In genomic region chr16:49875812-49876715, GRCh38 we compare ENCODE assay signal across 13 cellular contexts. TPM values are rescaled to one million over a fixed set of nuclear protein-coding genes. Genes with fewer than 3 reads are reported as not detected.
DNase-seq lines count a peak whose midpoint lies in the region; ATAC-seq, FAIRE-seq and TF ChIP-seq lines count a peak whose summit lies in the region.
"Had no signal": no experiment of that assay in that cellular context is flagged by ENCODE, and none has a peak within 500 bp of the region (broad histone marks: within the 10 kb centered on the region; RNA-seq: fewer than 3 reads in every experiment).

No MANE protein-coding gene starts in this region.

- H3K9ac ChIP-seq in HUES6 (ENCODE audit: low read length) (peak overlapping the region; percentile 25), endothelial cell of umbilical vein (replicated peaks; ENCODE audit: extremely low read depth, insufficient read depth, low read length) (no peak overlapping the region)

- intact Hi-C loops in endothelial cell of umbilical vein (cut with micrococcal nuclease) = loop anchor here (1.0 to 5.0 kb wide), 6 partner anchors 19 to 468 kb away; partner anchors contain the start of gene ZNF423

- TF ChIP-seq POLR2A in endothelial cell of umbilical vein (IDR thresholded peaks at IDR 0.05; ENCODE audit: low read depth, low read length) = no peak

- H3K27ac ChIP-seq in HUES6 (ENCODE audit: low read depth, low read length) (no peak overlapping the region; the same call in 1 of the 2 replicates), endothelial cell of umbilical vein (ENCODE audit: insufficient read depth, low read depth, low read length) (no peak overlapping the region), mesodermal cell (ENCODE audit: low read depth, low read length, severe bottlenecking) (no peak overlapping the region), thoracic aorta (no peak overlapping the region)
- H3K27ac ChIP-seq: epithelial cell of prostate, Peyer's patch had no signal

- H3K4me3 ChIP-seq in HUES6 (ENCODE audit: low read depth, low read length) (peak overlapping the region; percentile 54), endothelial cell of umbilical vein (replicated peaks in 1 of 3; ENCODE audit: insufficient read depth in 1 of 3, low read depth in 1 of 3, low read length in 3 of 3) (no peak overlapping the region), mesodermal cell (ENCODE audit: extremely low read depth, insufficient read depth, low read length, poor library complexity, severe bottlenecking) (peak overlapping the region; percentile 26), thoracic aorta (peak overlapping the region; percentile 64)

- H4K20me1 ChIP-seq in endothelial cell of umbilical vein (replicated peaks; ENCODE audit: control insufficient read depth, extremely low read depth, insufficient read depth, low read length) = no peaks in the 10 kb centered on the region

- H2AFZ ChIP-seq in endothelial cell of umbilical vein (ENCODE audit: low read depth, low read length) = peak overlapping the region; percentile 51

- no peak for ATAC-seq in thoracic aorta (ENCODE audit: insufficient number of reproducible peaks, low FRiP score, low read depth)
- no peak for ATAC-seq in HG02763 (IDR thresholded peaks at IDR 0.05; ENCODE audit: unreplicated experiment)

- H3K36me3 ChIP-seq in HUES6 (ENCODE audit: control insufficient read depth, insufficient read depth, low read length) = no peaks in the 10 kb centered on the region
- H3K36me3 ChIP-seq in endothelial cell of umbilical vein (ENCODE audit: control insufficient read depth in 2 of 2, extremely low read depth in 1 of 2, insufficient read depth in 2 of 2, low read length in 2 of 2) = no peaks in the 10 kb centered on the region
- no peaks in the 10 kb centered on the region for H3K36me3 ChIP-seq in mesodermal cell (ENCODE audit: control insufficient read depth, insufficient read depth, low read length)
- no peaks in the 10 kb centered on the region for H3K36me3 ChIP-seq in thoracic aorta
- H3K36me3 ChIP-seq: Peyer's patch had no signal

- H3K4me1 ChIP-seq in HUES6 (ENCODE audit: control insufficient read depth, insufficient read depth, low read length) = peaks cover 14% of the 10 kb centered on the region
- H3K4me1 ChIP-seq in endothelial cell of umbilical vein (ENCODE audit: control insufficient read depth, extremely low read depth, insufficient read depth, low read length) = no peaks in the 10 kb centered on the region
- peaks cover 3% of the 10 kb centered on the region for H3K4me1 ChIP-seq in mesodermal cell (ENCODE audit: control insufficient read depth, insufficient read depth, low read length, poor library complexity, severe bottlenecking)
- H3K4me1 ChIP-seq in thoracic aorta (ENCODE audit: control insufficient read depth in 1 of 2, low read depth in 2 of 2) = peaks cover 3 to 11% of the 10 kb centered on the region in 2 donors

- H3K27me3 ChIP-seq in HUES6 (ENCODE audit: control insufficient read depth, insufficient read depth, low read length) = peaks cover 4% of the 10 kb centered on the region; the same call in 1 of the 2 replicates
- H3K27me3 ChIP-seq in endothelial cell of umbilical vein (ENCODE audit: control insufficient read depth in 2 of 2, insufficient read depth in 2 of 2, low read length in 2 of 2) = peaks cover 4 to 8% of the 10 kb centered on the region in 2 experiments
- H3K27me3 ChIP-seq in thoracic aorta (replicated peaks; ENCODE audit: insufficient read depth) = no peaks in the 10 kb centered on the region
- H3K27me3 ChIP-seq: Peyer's patch had no signal

- no peak for DNase-seq in endothelial cell of umbilical vein (ENCODE audit: low read depth, low spot score)
- no peak for DNase-seq in thoracic aorta (ENCODE audit: low spot score)
- no peak for DNase-seq in foreskin melanocyte
- no peak for DNase-seq in activated T-cell treated with anti-CD3 and anti-CD28 coated beads, Interleukin-2, amount 50 U/mL, for 1 hour
- no peak for DNase-seq in D341Med (ENCODE audit: low spot score)
- DNase-seq: COR-L47, HFFc6 had no signal

- TF ChIP-seq CTCF in endothelial cell of umbilical vein (IDR thresholded peaks at IDR 0.05; ENCODE audit: extremely low read depth in 1 of 2, insufficient read depth in 1 of 2, low read depth in 1 of 2, low read length in 2 of 2) = no peak
- no peak for TF ChIP-seq CTCF in thoracic aorta (IDR thresholded peaks at IDR 0.05)

- no peak overlapping the region for H3K4me2 ChIP-seq in endothelial cell of umbilical vein (ENCODE audit: insufficient read depth, low read length)

- dilution Hi-C loops in endothelial cell of umbilical vein (cut with MboI; ENCODE audit: extremely low pct_ligation_motif_present, low sequenced_read_pairs) = no loop called here

- no peak for FAIRE-seq in endothelial cell of umbilical vein (lab: Jason Lieb, UNC)
- FAIRE-seq: TTC549 had no signal

- H3K9me3 ChIP-seq in HUES6 (ENCODE audit: control insufficient read depth, insufficient read depth, low read depth, low read length) = no peaks in the 10 kb centered on the region
- no peaks in the 10 kb centered on the region for H3K9me3 ChIP-seq in endothelial cell of umbilical vein (replicated peaks; ENCODE audit: control insufficient read depth, insufficient read depth, low read length)
- no peaks in the 10 kb centered on the region for H3K9me3 ChIP-seq in mesodermal cell (ENCODE audit: control insufficient read depth, low read length)
- no peaks in the 10 kb centered on the region for H3K9me3 ChIP-seq in thoracic aorta
- H3K9me3 ChIP-seq: Peyer's patch had no signal

- no TSS peak for BruUV-seq in endothelial cell of umbilical vein (replicated peaks; lab: Mats Ljungman, UMichigan)

- CTCF ChIA-PET in endothelial cell of umbilical vein (lab: Charles Lee) = interaction anchor here (1.1 to 3.1 kb wide), 26 partner anchors 9 to 468 kb away, joined by 3 to 44 read pairs (median 5); partner anchors contain the start of gene ZNF423

- no peaks in the 10 kb centered on the region for H3K79me2 ChIP-seq in endothelial cell of umbilical vein (ENCODE audit: control insufficient read depth, insufficient read depth, low read length)

- POLR2A ChIA-PET in endothelial cell of umbilical vein (lab: Charles Lee) = no interaction called here

- WGBS in mesodermal cell (ENCODE audit: insufficient coverage in 2 of 2), 2 experiments = 6 to 7% methylated on average over 10 to 22 of the region's 45 CpGs

- H3K9me1 ChIP-seq in endothelial cell of umbilical vein (replicated peaks; ENCODE audit: control insufficient read depth, extremely low read depth, insufficient read depth, low read length) = no peaks in the 10 kb centered on the region

TF ChIP-seq in endothelial cell of umbilical vein, 7 proteins besides CTCF, POLR2A, EP300 and RAD21:
- TF ChIP-seq POLR2AphosphoS5 (IDR thresholded peaks at IDR 0.05; ENCODE audit: insufficient read depth, low read depth, low read length) (no peak), JUN (IDR thresholded peaks at IDR 0.05; ENCODE audit: borderline replicate concordance, insufficient read depth, insufficient read length, low read depth) (no peak), FOS (IDR thresholded peaks at IDR 0.05; ENCODE audit: borderline replicate concordance, insufficient read depth, low read length) (no peak), MAX (IDR thresholded peaks at IDR 0.05; ENCODE audit: insufficient read depth, insufficient read length) (no peak), MYC (IDR thresholded peaks at IDR 0.05; ENCODE audit: low read depth, low read length) (no peak), EZH2 (IDR thresholded peaks at IDR 0.05; ENCODE audit: borderline replicate concordance, low read depth, low read length, severe bottlenecking) (no peak), GATA2 (IDR thresholded peaks at IDR 0.05; ENCODE audit: insufficient read depth, insufficient read length, low read depth, low read length) (no peak)

RNA-seq across cellular contexts. Expression of gene ZNF423, which starts 20.2 kb away (rescaled TPM):
- total RNA-seq in endothelial cell of umbilical vein (3.2 and 8.1 TPM in 2 replicates), thoracic aorta (10 to 100 TPM; 16.2 to 22.9 TPM)
- polyA plus RNA-seq in endothelial cell of umbilical vein = 2.2 and 2.3 TPM in 2 replicates
- polyA plus RNA-seq in endothelial cell of umbilical vein (2011; cell fraction: cytosol; rRNA removed) = 2.8 and 3.1 TPM in 2 replicates
- polyA plus RNA-seq in endothelial cell of umbilical vein (2011; cell fraction: nucleus; rRNA removed) = 3.6 and 4.9 TPM in 2 replicates
- polyA plus RNA-seq in endothelial cell of umbilical vein (2012) = 3.7 and 7.0 TPM in 2 replicates
- 6.1 and 6.5 TPM in 2 replicates for polyA minus RNA-seq in endothelial cell of umbilical vein
- polyA minus RNA-seq in endothelial cell of umbilical vein (2011; cell fraction: cytosol; rRNA and poly(A)+ RNA removed) = not detected
- polyA minus RNA-seq in endothelial cell of umbilical vein (2011; cell fraction: nucleus; rRNA and poly(A)+ RNA removed) = 5.2 and 7.6 TPM in 2 replicates
- polyA plus RNA-seq in mesodermal cell (2013, experiment 1 of 2) = 20.3 TPM
- 16.5 TPM for polyA plus RNA-seq in mesodermal cell (2013, experiment 2 of 2)
- total RNA-seq: HFFc6 had no signal

Comparison
In these comparisons a context has a peak if more than half of its experiments do, and no peak if none do; other contexts are left out.
1. H3K4me3 ChIP-seq: peak in HUES6 (single experiment), mesodermal cell (single experiment) and thoracic aorta (single experiment); none in endothelial cell of umbilical vein (0 of 3).